1 cellular context compared by ENCODE assay signal in the genomic region with DNA sequence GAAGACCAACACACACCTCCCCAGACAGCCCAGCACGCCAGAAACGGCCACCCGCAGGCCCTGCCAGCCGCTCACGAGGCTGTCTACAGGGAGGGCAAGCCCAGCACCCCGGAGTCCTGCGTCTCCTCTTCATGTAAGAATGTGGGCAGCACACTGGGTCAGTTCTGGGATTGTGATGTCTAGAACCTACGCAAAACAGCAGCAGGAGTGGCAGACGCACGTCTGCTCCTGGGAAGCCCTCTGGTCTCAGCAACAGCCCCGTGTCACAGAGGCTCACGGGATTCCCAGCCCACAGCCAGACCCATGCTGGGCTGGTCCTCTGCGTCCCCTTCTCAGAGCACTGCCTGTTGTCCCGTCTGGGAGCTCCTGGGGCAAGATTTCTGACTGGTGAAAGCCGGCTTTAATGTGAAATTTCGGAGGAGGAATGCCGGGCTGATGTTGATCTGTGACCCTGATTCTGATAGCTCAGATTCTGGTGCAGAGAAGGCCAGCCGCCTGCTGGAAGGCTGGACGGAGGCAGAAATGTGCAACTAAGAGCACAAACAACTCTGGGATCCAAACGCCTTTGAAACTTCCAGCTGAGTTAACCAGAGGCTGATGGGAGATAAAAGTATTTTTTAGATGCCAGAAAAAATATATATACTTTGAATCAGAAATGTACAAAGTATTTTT.
TF ChIP-seq lines count a peak whose summit lies in the region.

No MANE protein-coding gene starts in this region.

TF ChIP-seq in endothelial cell of umbilical vein, 7 proteins besides CTCF, POLR2A, EP300 and RAD21:
- TF ChIP-seq EZH2 (IDR thresholded peaks at IDR 0.05; ENCODE audit: borderline replicate concordance, low read depth, low read length, severe bottlenecking) (no peak), MAX (IDR thresholded peaks at IDR 0.05; ENCODE audit: insufficient read depth, insufficient read length) (no peak), POLR2AphosphoS5 (IDR thresholded peaks at IDR 0.05; ENCODE audit: insufficient read depth, low read depth, low read length) (no peak)
